Comparison of ENCODE assay signal across 1 cellular context in genomic region chr4:99027304-99027703, GRCh38.
TF ChIP-seq lines count a peak whose summit lies in the region.

No MANE protein-coding gene starts in this region.

TF ChIP-seq in HepG2, 621 proteins besides CTCF, POLR2A, EP300 and RAD21 (continues in another document):
- TF ChIP-seq, protein P1, sequence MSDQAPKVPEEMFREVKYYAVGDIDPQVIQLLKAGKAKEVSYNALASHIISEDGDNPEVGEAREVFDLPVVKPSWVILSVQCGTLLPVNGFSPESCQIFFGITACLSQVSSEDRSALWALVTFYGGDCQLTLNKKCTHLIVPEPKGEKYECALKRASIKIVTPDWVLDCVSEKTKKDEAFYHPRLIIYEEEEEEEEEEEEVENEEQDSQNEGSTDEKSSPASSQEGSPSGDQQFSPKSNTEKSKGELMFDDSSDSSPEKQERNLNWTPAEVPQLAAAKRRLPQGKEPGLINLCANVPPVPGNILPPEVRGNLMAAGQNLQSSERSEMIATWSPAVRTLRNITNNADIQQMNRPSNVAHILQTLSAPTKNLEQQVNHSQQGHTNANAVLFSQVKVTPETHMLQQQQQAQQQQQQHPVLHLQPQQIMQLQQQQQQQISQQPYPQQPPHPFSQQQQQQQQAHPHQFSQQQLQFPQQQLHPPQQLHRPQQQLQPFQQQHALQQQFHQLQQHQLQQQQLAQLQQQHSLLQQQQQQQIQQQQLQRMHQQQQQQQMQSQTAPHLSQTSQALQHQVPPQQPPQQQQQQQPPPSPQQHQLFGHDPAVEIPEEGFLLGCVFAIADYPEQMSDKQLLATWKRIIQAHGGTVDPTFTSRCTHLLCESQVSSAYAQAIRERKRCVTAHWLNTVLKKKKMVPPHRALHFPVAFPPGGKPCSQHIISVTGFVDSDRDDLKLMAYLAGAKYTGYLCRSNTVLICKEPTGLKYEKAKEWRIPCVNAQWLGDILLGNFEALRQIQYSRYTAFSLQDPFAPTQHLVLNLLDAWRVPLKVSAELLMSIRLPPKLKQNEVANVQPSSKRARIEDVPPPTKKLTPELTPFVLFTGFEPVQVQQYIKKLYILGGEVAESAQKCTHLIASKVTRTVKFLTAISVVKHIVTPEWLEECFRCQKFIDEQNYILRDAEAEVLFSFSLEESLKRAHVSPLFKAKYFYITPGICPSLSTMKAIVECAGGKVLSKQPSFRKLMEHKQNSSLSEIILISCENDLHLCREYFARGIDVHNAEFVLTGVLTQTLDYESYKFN (CRISPR knock-in tag; conservative IDR thresholded peaks at IDR 0.05): peak; percentile 51
- TF ChIP-seq FOXP4 (CRISPR knock-in tag; IDR thresholded peaks at IDR 0.05) (peak; percentile 63; the same call in 1 of the 2 replicates), CREM (IDR thresholded peaks at IDR 0.05) (0 out of 2 replicates have a peak, but pooled peaks have one; percentile 17), CREM (CRISPR knock-in tag; IDR thresholded peaks at IDR 0.05) (no peak), ZEB1 (IDR thresholded peaks at IDR 0.05; ENCODE audit: insufficient replicate concordance, low read depth) (peak; percentile 49), MIER3 (CRISPR knock-in tag; IDR thresholded peaks at IDR 0.05; ENCODE audit: borderline replicate concordance) (no peak), LCORL (IDR thresholded peaks at IDR 0.05) (no peak), LCORL (CRISPR knock-in tag; IDR thresholded peaks at IDR 0.05) (peak; percentile 28; the same call in 1 of the 2 replicates), SOX5 (CRISPR knock-in tag; IDR thresholded peaks at IDR 0.05; ENCODE audit: borderline replicate concordance) (peak; percentile 57), TCF7 (IDR thresholded peaks at IDR 0.05; ENCODE audit: low read depth) (peak; percentile 30; the same call in 1 of the 2 replicates), NR2F1 (CRISPR knock-in tag; IDR thresholded peaks at IDR 0.05) (peak in 1 of 2 experiments; percentile 13; a peak in 1 of 4 replicates), ELK4 (CRISPR knock-in tag; IDR thresholded peaks at IDR 0.05; ENCODE audit: borderline replicate concordance) (no peak), TEAD3 (CRISPR knock-in tag; optimal IDR thresholded peaks at IDR 0.05; ENCODE audit: borderline replicate concordance) (peak; percentile 47), NR2F2 (IDR thresholded peaks at IDR 0.05; ENCODE audit: borderline replicate concordance, low read depth) (peak; percentile 46; the same call in 1 of the 2 replicates), ZKSCAN1 (IDR thresholded peaks at IDR 0.05; ENCODE audit: low read length) (no peak), ZNF3 (CRISPR knock-in tag; IDR thresholded peaks at IDR 0.05) (0 out of 2 replicates have a peak, but pooled peaks have one; percentile 28), HOMEZ (CRISPR knock-in tag; IDR thresholded peaks at IDR 0.05; ENCODE audit: low read depth) (peak; percentile 32; the same call in 1 of the 2 replicates), CHD2 (IDR thresholded peaks at IDR 0.05; ENCODE audit: low read depth, low read length) (no peak), ETV5 (CRISPR knock-in tag; IDR thresholded peaks at IDR 0.05; ENCODE audit: borderline replicate concordance) (peak; percentile 40; the same call in 1 of the 2 replicates), SOX13 (IDR thresholded peaks at IDR 0.05) (no peak), SOX13 (CRISPR knock-in tag; conservative IDR thresholded peaks at IDR 0.05 in 1 of 2, IDR thresholded peaks at IDR 0.05 in 1 of 2) (peak in 1 of 2 experiments; percentile 63; a peak in 1 of 4 replicates), POGZ (CRISPR knock-in tag; IDR thresholded peaks at IDR 0.05) (0 out of 2 replicates have a peak, but pooled peaks have one; percentile 33), KAT8 (CRISPR knock-in tag; IDR thresholded peaks at IDR 0.05) (0 out of 2 replicates have a peak, but pooled peaks have one; percentile 32), REST (IDR thresholded peaks at IDR 0.05; ENCODE audit: borderline replicate concordance in 1 of 2, low read depth in 1 of 2, low read length in 2 of 2) (no peak), FOXP1 (IDR thresholded peaks at IDR 0.05) (no peak), FOXP1 (CRISPR knock-in tag; IDR thresholded peaks at IDR 0.05) (peak; percentile 36; the same call in 1 of the 2 replicates), ZMYM4 (CRISPR knock-in tag; IDR thresholded peaks at IDR 0.05) (peak; percentile 46; the same call in 1 of the 2 replicates), HNRNPK (IDR thresholded peaks at IDR 0.05; ENCODE audit: low read depth, low read length, poor library complexity, severe bottlenecking) (peak; percentile 51), NR2F6 (IDR thresholded peaks at IDR 0.05) (peak; percentile 79), NR2F6 (CRISPR knock-in tag; IDR thresholded peaks at IDR 0.05) (peak; percentile 73), ZNF772 (CRISPR knock-in tag; IDR thresholded peaks at IDR 0.05) (no peak)
- TF ChIP-seq, protein P2, sequence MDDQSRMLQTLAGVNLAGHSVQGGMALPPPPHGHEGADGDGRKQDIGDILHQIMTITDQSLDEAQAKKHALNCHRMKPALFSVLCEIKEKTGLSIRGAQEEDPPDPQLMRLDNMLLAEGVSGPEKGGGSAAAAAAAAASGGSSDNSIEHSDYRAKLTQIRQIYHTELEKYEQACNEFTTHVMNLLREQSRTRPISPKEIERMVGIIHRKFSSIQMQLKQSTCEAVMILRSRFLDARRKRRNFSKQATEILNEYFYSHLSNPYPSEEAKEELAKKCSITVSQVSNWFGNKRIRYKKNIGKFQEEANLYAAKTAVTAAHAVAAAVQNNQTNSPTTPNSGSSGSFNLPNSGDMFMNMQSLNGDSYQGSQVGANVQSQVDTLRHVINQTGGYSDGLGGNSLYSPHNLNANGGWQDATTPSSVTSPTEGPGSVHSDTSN (CRISPR knock-in tag; IDR thresholded peaks at IDR 0.05; ENCODE audit: borderline replicate concordance): no peak
- TF ChIP-seq, protein P3, sequence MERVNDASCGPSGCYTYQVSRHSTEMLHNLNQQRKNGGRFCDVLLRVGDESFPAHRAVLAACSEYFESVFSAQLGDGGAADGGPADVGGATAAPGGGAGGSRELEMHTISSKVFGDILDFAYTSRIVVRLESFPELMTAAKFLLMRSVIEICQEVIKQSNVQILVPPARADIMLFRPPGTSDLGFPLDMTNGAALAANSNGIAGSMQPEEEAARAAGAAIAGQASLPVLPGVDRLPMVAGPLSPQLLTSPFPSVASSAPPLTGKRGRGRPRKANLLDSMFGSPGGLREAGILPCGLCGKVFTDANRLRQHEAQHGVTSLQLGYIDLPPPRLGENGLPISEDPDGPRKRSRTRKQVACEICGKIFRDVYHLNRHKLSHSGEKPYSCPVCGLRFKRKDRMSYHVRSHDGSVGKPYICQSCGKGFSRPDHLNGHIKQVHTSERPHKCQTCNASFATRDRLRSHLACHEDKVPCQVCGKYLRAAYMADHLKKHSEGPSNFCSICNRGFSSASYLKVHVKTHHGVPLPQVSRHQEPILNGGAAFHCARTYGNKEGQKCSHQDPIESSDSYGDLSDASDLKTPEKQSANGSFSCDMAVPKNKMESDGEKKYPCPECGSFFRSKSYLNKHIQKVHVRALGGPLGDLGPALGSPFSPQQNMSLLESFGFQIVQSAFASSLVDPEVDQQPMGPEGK (CRISPR knock-in tag; IDR thresholded peaks at IDR 0.05): peak; percentile 68
- TF ChIP-seq, protein P4, sequence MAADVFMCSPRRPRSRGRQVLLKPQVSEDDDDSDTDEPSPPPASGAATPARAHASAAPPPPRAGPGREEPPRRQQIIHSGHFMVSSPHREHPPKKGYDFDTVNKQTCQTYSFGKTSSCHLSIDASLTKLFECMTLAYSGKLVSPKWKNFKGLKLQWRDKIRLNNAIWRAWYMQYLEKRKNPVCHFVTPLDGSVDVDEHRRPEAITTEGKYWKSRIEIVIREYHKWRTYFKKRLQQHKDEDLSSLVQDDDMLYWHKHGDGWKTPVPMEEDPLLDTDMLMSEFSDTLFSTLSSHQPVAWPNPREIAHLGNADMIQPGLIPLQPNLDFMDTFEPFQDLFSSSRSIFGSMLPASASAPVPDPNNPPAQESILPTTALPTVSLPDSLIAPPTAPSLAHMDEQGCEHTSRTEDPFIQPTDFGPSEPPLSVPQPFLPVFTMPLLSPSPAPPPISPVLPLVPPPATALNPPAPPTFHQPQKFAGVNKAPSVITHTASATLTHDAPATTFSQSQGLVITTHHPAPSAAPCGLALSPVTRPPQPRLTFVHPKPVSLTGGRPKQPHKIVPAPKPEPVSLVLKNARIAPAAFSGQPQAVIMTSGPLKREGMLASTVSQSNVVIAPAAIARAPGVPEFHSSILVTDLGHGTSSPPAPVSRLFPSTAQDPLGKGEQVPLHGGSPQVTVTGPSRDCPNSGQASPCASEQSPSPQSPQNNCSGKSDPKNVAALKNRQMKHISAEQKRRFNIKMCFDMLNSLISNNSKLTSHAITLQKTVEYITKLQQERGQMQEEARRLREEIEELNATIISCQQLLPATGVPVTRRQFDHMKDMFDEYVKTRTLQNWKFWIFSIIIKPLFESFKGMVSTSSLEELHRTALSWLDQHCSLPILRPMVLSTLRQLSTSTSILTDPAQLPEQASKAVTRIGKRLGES (CRISPR knock-in tag; IDR thresholded peaks at IDR 0.05; ENCODE audit: borderline replicate concordance): no peak
- TF ChIP-seq, protein P5, sequence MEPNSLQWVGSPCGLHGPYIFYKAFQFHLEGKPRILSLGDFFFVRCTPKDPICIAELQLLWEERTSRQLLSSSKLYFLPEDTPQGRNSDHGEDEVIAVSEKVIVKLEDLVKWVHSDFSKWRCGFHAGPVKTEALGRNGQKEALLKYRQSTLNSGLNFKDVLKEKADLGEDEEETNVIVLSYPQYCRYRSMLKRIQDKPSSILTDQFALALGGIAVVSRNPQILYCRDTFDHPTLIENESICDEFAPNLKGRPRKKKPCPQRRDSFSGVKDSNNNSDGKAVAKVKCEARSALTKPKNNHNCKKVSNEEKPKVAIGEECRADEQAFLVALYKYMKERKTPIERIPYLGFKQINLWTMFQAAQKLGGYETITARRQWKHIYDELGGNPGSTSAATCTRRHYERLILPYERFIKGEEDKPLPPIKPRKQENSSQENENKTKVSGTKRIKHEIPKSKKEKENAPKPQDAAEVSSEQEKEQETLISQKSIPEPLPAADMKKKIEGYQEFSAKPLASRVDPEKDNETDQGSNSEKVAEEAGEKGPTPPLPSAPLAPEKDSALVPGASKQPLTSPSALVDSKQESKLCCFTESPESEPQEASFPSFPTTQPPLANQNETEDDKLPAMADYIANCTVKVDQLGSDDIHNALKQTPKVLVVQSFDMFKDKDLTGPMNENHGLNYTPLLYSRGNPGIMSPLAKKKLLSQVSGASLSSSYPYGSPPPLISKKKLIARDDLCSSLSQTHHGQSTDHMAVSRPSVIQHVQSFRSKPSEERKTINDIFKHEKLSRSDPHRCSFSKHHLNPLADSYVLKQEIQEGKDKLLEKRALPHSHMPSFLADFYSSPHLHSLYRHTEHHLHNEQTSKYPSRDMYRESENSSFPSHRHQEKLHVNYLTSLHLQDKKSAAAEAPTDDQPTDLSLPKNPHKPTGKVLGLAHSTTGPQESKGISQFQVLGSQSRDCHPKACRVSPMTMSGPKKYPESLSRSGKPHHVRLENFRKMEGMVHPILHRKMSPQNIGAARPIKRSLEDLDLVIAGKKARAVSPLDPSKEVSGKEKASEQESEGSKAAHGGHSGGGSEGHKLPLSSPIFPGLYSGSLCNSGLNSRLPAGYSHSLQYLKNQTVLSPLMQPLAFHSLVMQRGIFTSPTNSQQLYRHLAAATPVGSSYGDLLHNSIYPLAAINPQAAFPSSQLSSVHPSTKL (CRISPR knock-in tag; IDR thresholded peaks at IDR 0.05): peak; percentile 52
